ENCODE assay signal across 8 cellular contexts in genomic region chr20:25696384-25697131, GRCh38. TPM values are rescaled to one million over a fixed set of nuclear protein-coding genes. Genes with fewer than 3 reads are reported as not detected.
A peak's percentile ranks its signal among the peaks of the same experiment; 100 is the strongest.
DNase-seq lines count a peak whose midpoint lies in the region; ATAC-seq, FAIRE-seq and TF ChIP-seq lines count a peak whose summit lies in the region.

TSS of gene ZNF337 (minus strand) at chr20:25696853. CDS start at chr20:25686417, 10,436 bp downstream.

- 0% methylated on average over 68 of the region's 81 CpGs; no CpG with 5 or more reads in 1 of the 2 experiments for WGBS in H1 (ENCODE audit: extremely low coverage in 1 of 2, insufficient coverage in 1 of 2, insufficient read length in 1 of 2, insufficient replicate concordance in 2 of 2, low coverage in 1 of 2, low lambda C conversion rate in 2 of 2, missing lambda C conversion rate in 1 of 2), 2 experiments
- under 1% methylated on average over 76 of the region's 81 CpGs for WGBS in mesenchymal stem cell

- peak in 1 of 2 experiments; percentile 68; a peak in 1 of 3 replicates for TF ChIP-seq POLR2A in H1 (IDR thresholded peaks at IDR 0.05; ENCODE audit: control extremely low read depth in 1 of 2, low read depth in 2 of 2, low read length in 2 of 2)

- TF ChIP-seq CTCF in Caco-2 (IDR thresholded peaks at IDR 0.05; ENCODE audit: insufficient read depth in 1 of 2, low read depth in 1 of 2, low read length in 1 of 2, severe bottlenecking in 1 of 2, unreplicated experiment in 1 of 2): peak in 1 of 2 experiments; percentile 53
- TF ChIP-seq CTCF in H1 (IDR thresholded peaks at IDR 0.05; ENCODE audit: control extremely low read depth in 1 of 3, insufficient read depth in 1 of 3, low read depth in 1 of 3, low read length in 3 of 3): peak in 2 of 3 experiments; percentile 11 to 18; a peak in 2 of 4 replicates

- POLR2A ChIA-PET in Caco-2 (lab: Charles Lee) (interaction anchor here (0.6 kb wide), 2 partner anchors 290 to 313 kb away, joined by 3 to 4 read pairs; no protein-coding TSS in a partner anchor), H1 (lab: Charles Lee; ENCODE audit: partially characterized antibody) (interaction anchor here (1.0 kb wide), 1 partner anchor 111 kb away, joined by 3 read pairs; no protein-coding TSS in a partner anchor)

- H3K4ac ChIP-seq in H1 (replicated peaks; ENCODE audit: insufficient read length, low read depth, low read length) (peak within 1 kb of the TSS; percentile 89), mesenchymal stem cell (ENCODE audit: low read depth in 1 of 2, low read length in 2 of 2) (peak within 1 kb of the TSS; percentile 84 to 95)

- peak within 1 kb of the TSS; percentile 63 to 82 for H3K4me2 ChIP-seq in H1 (ENCODE audit: insufficient read depth in 1 of 2, low read depth in 2 of 2, low read length in 2 of 2)
- peak within 1 kb of the TSS; percentile 86 for H3K4me2 ChIP-seq in mesenchymal stem cell (ENCODE audit: low read length, poor library complexity, severe bottlenecking)

- no peaks in the 10 kb centered on the region for H3K36me3 ChIP-seq in Caco-2 (ENCODE audit: control insufficient read depth, insufficient read depth, low read length)
- H3K36me3 ChIP-seq in H1 (ENCODE audit: control insufficient read depth in 2 of 4, insufficient read depth in 4 of 4, low read length in 3 of 4): no peaks in the 10 kb centered on the region; a peak in 2 of 8 replicates
- peaks cover 0 to 9% of the 10 kb centered on the region in 2 experiments for H3K36me3 ChIP-seq in mesenchymal stem cell (ENCODE audit: control insufficient read depth in 1 of 2, insufficient read depth in 2 of 2, low read depth in 1 of 2, low read length in 2 of 2)

- H3K27ac Mint-ChIP-seq in Caco-2 (ENCODE audit: unreplicated experiment): peak within 1 kb of the TSS; percentile 84

- H2AK5ac ChIP-seq in H1 (ENCODE audit: low read depth, low read length) (no peak within 1 kb of the TSS), mesenchymal stem cell (ENCODE audit: low read length, severe bottlenecking) (peak within 1 kb of the TSS; percentile 47)

- H3K79me1 ChIP-seq in H1 (ENCODE audit: low read depth, low read length) (peaks cover 3% of the 10 kb centered on the region; the same call in 1 of the 2 replicates), mesenchymal stem cell (replicated peaks; ENCODE audit: low read length, poor library complexity, severe bottlenecking) (peaks cover 23% of the 10 kb centered on the region)

- H3K4me3 Mint-ChIP-seq in Caco-2 (ENCODE audit: unreplicated experiment): peak within 1 kb of the TSS; percentile 82

- no peak within 1 kb of the TSS for H2BK20ac ChIP-seq in H1 (ENCODE audit: low read length)

- TF ChIP-seq RAD21 in H1 (IDR thresholded peaks at IDR 0.05 in 1 of 2, conservative IDR thresholded peaks at IDR 0.05 in 1 of 2; ENCODE audit: low read depth in 2 of 2, low read length in 2 of 2): peak in 1 of 2 experiments; percentile 19; a peak in 2 of 4 replicates

- no peaks in the 10 kb centered on the region for H3K79me2 ChIP-seq in H1 (ENCODE audit: control insufficient read depth in 1 of 2, insufficient read depth in 2 of 2, low read length in 2 of 2)

- H2BK5ac ChIP-seq in H1 (ENCODE audit: low read depth, low read length): peak within 1 kb of the TSS; percentile 94; the same call in 1 of the 2 replicates
- peak within 1 kb of the TSS; percentile 74 for H2BK5ac ChIP-seq in mesenchymal stem cell (ENCODE audit: low read depth, low read length, poor library complexity, severe bottlenecking)

- no TSS peak for BruUV-seq in Caco-2 (replicated peaks; lab: Mats Ljungman, UMichigan)

- H3K9ac ChIP-seq in H1 (replicated peaks in 1 of 4; ENCODE audit: extremely low read depth in 1 of 4, low read depth in 3 of 4, low read length in 3 of 4) (peak within 1 kb of the TSS; percentile 59 to 77 (median 66)), mesenchymal stem cell (ENCODE audit: low read length) (peak within 1 kb of the TSS; percentile 98)

- no peaks in the 10 kb centered on the region for H3K36me3 Mint-ChIP-seq in Caco-2 (ENCODE audit: insufficient read depth, unreplicated experiment)

- DNase-seq in Caco-2: peak; percentile 98
- peak; percentile 96 for DNase-seq in HTR-8/SVneo (ENCODE audit: insufficient read length, low spot score)
- peak; percentile 85 for DNase-seq in NOMO-1 treated with dmso at 0.1 percent for 144 hours (lab: John Stamatoyannopoulos, UW; ENCODE audit: unreplicated experiment)
- DNase-seq in activated CD8-positive, alpha-beta memory T cell treated with anti-CD3 and anti-CD28 coated beads for 48 hours (ENCODE audit: low read depth in 2 of 3, low spot score in 2 of 3): peak; percentile 87 to 95 (median 89)
- peak; percentile 78 to 96 for DNase-seq in H1 (ENCODE audit: low read depth in 1 of 2, low spot score in 2 of 2)
- peak; percentile 94 for DNase-seq in mesenchymal stem cell
- DNase-seq in stimulated activated CD8-positive, alpha-beta memory T cell treated with anti-CD3 and anti-CD28 coated beads, Interleukin-12 subunit alpha, Interleukin-12 subunit beta, amount 100 ng/mL, for 4 hours (ENCODE audit: low read depth): peak; percentile 91

- FAIRE-seq in HTR-8/SVneo (lab: Jason Lieb, UNC) (peak; percentile 93), H1 (lab: Jason Lieb, UNC) (no peak)

- H3K27ac ChIP-seq in H1 (ENCODE audit: low read depth, low read length): peak within 1 kb of the TSS; percentile 9; the same call in 1 of the 2 replicates
- peak within 1 kb of the TSS; percentile 73 for H3K27ac ChIP-seq in mesenchymal stem cell (ENCODE audit: low read length, poor library complexity, severe bottlenecking)

- H3K56ac ChIP-seq in H1 (replicated peaks; ENCODE audit: insufficient read length, low read depth, low read length): peak within 1 kb of the TSS; percentile 74

- intact Hi-C loops in Caco-2 (cut with micrococcal nuclease; ENCODE audit: unreplicated experiment): loop anchor here (1.0 to 10.0 kb wide), 6 partner anchors 22 to 258 kb away; partner anchors contain the start of gene NANP

- H3K4me1 ChIP-seq in Caco-2 (no peaks in the 10 kb centered on the region), H1 (replicated peaks in 1 of 4; ENCODE audit: control insufficient read depth in 3 of 4, insufficient read depth in 4 of 4, low read length in 3 of 4) (no peaks in the 10 kb centered on the region; a peak in 1 of 7 replicates), mesenchymal stem cell (ENCODE audit: control insufficient read depth, insufficient read depth, low read depth, low read length) (peaks cover 3% of the 10 kb centered on the region)

- no peak within 1 kb of the TSS for H2BK12ac ChIP-seq in H1 (ENCODE audit: low read depth, low read length)
- no peak within 1 kb of the TSS for H2BK12ac ChIP-seq in mesenchymal stem cell (ENCODE audit: low read length in 2 of 2)

- H2BK120ac ChIP-seq in H1 (replicated peaks; ENCODE audit: low read depth, low read length) (peak within 1 kb of the TSS; percentile 73), mesenchymal stem cell (ENCODE audit: low read depth, low read length) (peak within 1 kb of the TSS; percentile 87)

- peaks cover 8% of the 10 kb centered on the region for H3K4me1 Mint-ChIP-seq in Caco-2 (ENCODE audit: low read depth, unreplicated experiment)

- CTCF ChIA-PET in Caco-2 (lab: Charles Lee): no interaction called here
- CTCF ChIA-PET in H1 (lab: Charles Lee; ENCODE audit: partially characterized antibody): no interaction called here

- peaks cover 19% of the 10 kb centered on the region for H3K9me3 Mint-ChIP-seq in Caco-2 (ENCODE audit: unreplicated experiment)

- no peaks in the 10 kb centered on the region for H4K20me1 ChIP-seq in H1 (replicated peaks in 1 of 2; ENCODE audit: control insufficient read depth in 1 of 2, insufficient read depth in 2 of 2, low read length in 2 of 2)

- H3K27me3 Mint-ChIP-seq in Caco-2 (ENCODE audit: insufficient read depth, unreplicated experiment): no peaks in the 10 kb centered on the region

- H4K91ac ChIP-seq in H1 (replicated peaks; ENCODE audit: insufficient read length, low read length) (peak within 1 kb of the TSS; percentile 54), mesenchymal stem cell (ENCODE audit: low read length) (peak within 1 kb of the TSS; percentile 88)

- no peak within 1 kb of the TSS for H3K14ac ChIP-seq in H1 (ENCODE audit: insufficient read length)
- peak within 1 kb of the TSS; percentile 79 to 86 for H3K14ac ChIP-seq in mesenchymal stem cell (ENCODE audit: low read length in 2 of 2)

- H4K8ac ChIP-seq in H1 (ENCODE audit: extremely low read depth, insufficient read depth, low read length) (peak within 1 kb of the TSS; percentile 86), mesenchymal stem cell (ENCODE audit: low read length) (peak within 1 kb of the TSS; percentile 96)

- H3K4me3 ChIP-seq in Caco-2 (ENCODE audit: low read depth, low read length): peak within 1 kb of the TSS; percentile 91
- H3K4me3 ChIP-seq in H1 (ENCODE audit: extremely low read depth in 1 of 4, insufficient read depth in 2 of 4, low read depth in 3 of 4, low read length in 4 of 4): peak within 1 kb of the TSS; percentile 63 to 91 (median 81)
- peak within 1 kb of the TSS; percentile 97 to 98 for H3K4me3 ChIP-seq in mesenchymal stem cell (ENCODE audit: insufficient read depth in 1 of 2, low read depth in 1 of 2, low read length in 2 of 2)

- H3K23ac ChIP-seq in H1 (ENCODE audit: insufficient read length) (no peak within 1 kb of the TSS), mesenchymal stem cell (ENCODE audit: low read length in 2 of 2) (peak within 1 kb of the TSS in 1 of 2 experiments; percentile 70)

- H3K27me3 ChIP-seq in Caco-2 (replicated peaks; ENCODE audit: control insufficient read depth, insufficient read depth, low read length): no peaks in the 10 kb centered on the region
- H3K27me3 ChIP-seq in H1 (replicated peaks in 1 of 4; ENCODE audit: control insufficient read depth in 3 of 4, extremely low read depth in 1 of 4, insufficient read depth in 3 of 4, low read length in 3 of 4): no peaks in the 10 kb centered on the region; a peak in 1 of 7 replicates
- H3K27me3 ChIP-seq in mesenchymal stem cell (ENCODE audit: control insufficient read depth in 1 of 2, insufficient read depth in 1 of 2, low read length in 2 of 2): no peaks in the 10 kb centered on the region

- H2AFZ ChIP-seq in H1 (ENCODE audit: low read length) (peak within 1 kb of the TSS; percentile 87; the same call in 1 of the 2 replicates), mesenchymal stem cell (ENCODE audit: low read depth, low read length) (peak within 1 kb of the TSS; percentile 93)

- peak within 1 kb of the TSS; percentile 75 for H3K18ac ChIP-seq in H1 (ENCODE audit: extremely low read depth, low read length)
- H3K18ac ChIP-seq in mesenchymal stem cell (ENCODE audit: low read depth in 1 of 2, low read length in 2 of 2): peak within 1 kb of the TSS; percentile 98

- peaks cover 22% of the 10 kb centered on the region for H3K9me3 ChIP-seq in Caco-2
- H3K9me3 ChIP-seq in H1 (ENCODE audit: insufficient read depth in 2 of 2, low read depth in 1 of 2, low read length in 1 of 2): no peaks in the 10 kb centered on the region
- H3K9me3 ChIP-seq in mesenchymal stem cell (ENCODE audit: control insufficient read depth, low read length): peaks cover 22% of the 10 kb centered on the region

- peak within 1 kb of the TSS; percentile 95 for H4K5ac ChIP-seq in H1 (ENCODE audit: insufficient read length, low read depth, low read length)

- peaks cover 7% of the 10 kb centered on the region; the same call in 1 of the 2 replicates for H3K23me2 ChIP-seq in H1 (ENCODE audit: low read depth, low read length)

- TF ChIP-seq EP300 in H1 (IDR thresholded peaks at IDR 0.05; ENCODE audit: borderline replicate concordance in 1 of 2, low read depth in 2 of 2, low read length in 2 of 2): no peak; a peak in 1 of 3 replicates

- ATAC-seq in GM21367 (IDR thresholded peaks at IDR 0.05; ENCODE audit: unreplicated experiment): peak; percentile 95

- H2BK15ac ChIP-seq in H1 (ENCODE audit: low read length) (no peak within 1 kb of the TSS), mesenchymal stem cell (ENCODE audit: low read depth, poor library complexity, severe bottlenecking) (peak within 1 kb of the TSS; percentile 86)

RNA-seq across cellular contexts. Expression of gene ZNF337, which starts in this region (rescaled TPM):
- total RNA-seq in Caco-2 (2022): 7.4 and 8.4 TPM in 2 replicates
- 6.4 and 6.6 TPM in 2 replicates for total RNA-seq in H1 (2021; fragmentation: NEBNext Ultra II Directional; extraction: Animal tissue kit (Norgen Biotek cat#: 25700))
- 2.3 and 2.8 TPM in 2 replicates for polyA plus RNA-seq in H1 (2011; rRNA removed)
- polyA plus RNA-seq in H1 (2011; cell fraction: cytosol; rRNA removed): 4.2 TPM
- polyA plus RNA-seq in H1 (2011; cell fraction: nucleus; rRNA removed): 5.9 TPM
- 4.7 to 5.9 TPM (median 5.5 TPM) in 4 replicates for polyA plus RNA-seq in H1 (2012, experiment 1 of 2)
- 0.41 TPM for polyA plus RNA-seq in H1 (2012, experiment 2 of 2)
- polyA plus RNA-seq in H1 (2013, experiment 1 of 2): 3.6 TPM
- polyA plus RNA-seq in H1 (2013, experiment 2 of 2): 3.4 TPM
- 11.7 and 12.1 TPM in 2 replicates for polyA minus RNA-seq in H1 (2011; rRNA and poly(A)+ RNA removed)
- polyA minus RNA-seq in H1 (2011; cell fraction: cytosol; rRNA and poly(A)+ RNA removed): 5.4 TPM
- polyA minus RNA-seq in H1 (2011; cell fraction: nucleus; rRNA and poly(A)+ RNA removed): 6.3 TPM
- polyA plus RNA-seq in mesenchymal stem cell (2013, experiment 1 of 2): 6.0 TPM
- 5.4 TPM for polyA plus RNA-seq in mesenchymal stem cell (2013, experiment 2 of 2)

Comparison
In these comparisons a context has a peak if more than half of its experiments do, and no peak if none do; other contexts are left out.
1. Peak in every context shown above with its lines: DNase-seq, ATAC-seq, H3K4me3 ChIP-seq and H3K27ac ChIP-seq.